31 cellular contexts compared by ENCODE assay signal in the genomic region with DNA sequence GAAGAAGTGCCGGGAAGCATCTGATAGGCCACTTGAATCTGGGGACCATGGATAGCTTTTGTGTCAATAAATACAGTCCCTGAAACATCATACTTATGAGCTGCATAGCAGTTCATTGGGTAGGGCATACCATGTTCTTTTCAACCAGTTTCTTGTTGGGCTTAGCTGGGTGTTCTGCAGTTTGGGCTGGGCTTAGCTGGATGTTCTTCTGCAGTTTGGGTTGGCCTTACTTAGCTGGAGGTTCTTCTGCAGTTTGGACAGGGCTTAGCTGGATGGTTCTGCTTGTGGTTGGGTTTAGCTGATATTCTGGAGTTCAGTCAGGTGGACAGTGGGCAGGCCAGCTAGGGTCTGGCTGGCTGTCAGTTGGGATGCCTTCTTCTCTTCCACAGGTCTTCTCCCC. TPM values are rescaled to one million over a fixed set of nuclear protein-coding genes. Genes with fewer than 3 reads are reported as not detected.
DNase-seq lines count a peak whose midpoint lies in the region; ATAC-seq, FAIRE-seq and TF ChIP-seq lines count a peak whose summit lies in the region.
"Had no signal": no experiment of that assay in that cellular context is flagged by ENCODE, and none has a peak within 500 bp of the region (broad histone marks: within the 10 kb centered on the region; RNA-seq: fewer than 3 reads in every experiment).

No MANE protein-coding gene starts in this region.

- DNase-seq in HepG2 (ENCODE audit: low spot score): no peak
- no peak for DNase-seq in right lobe of liver
- peak; percentile 7 for DNase-seq in islet precursor cell
- peak; percentile 19 for DNase-seq in osteoblast (ENCODE audit: insufficient read length, low spot score, missing footprints)
- no peak for DNase-seq in kidney tubule cell (ENCODE audit: low spot score)
- DNase-seq in kidney: no peak
- DNase-seq: 8988T; ACHN; BE2C; C1 segment of cervical spinal cord; CD4-positive, alpha-beta memory T cell; CD4-positive, CD25-positive, alpha-beta regulatory T cell; CD8-positive, alpha-beta memory T cell; COR-L47; DMS 273 treated with DMSO at 0.1 percent for 48 hours; DMS153; DMS53; DMS79; DND-41; EL; GDM1 had no signal

- FAIRE-seq in HepG2 (lab: Jason Lieb, UNC) (no peak), kidney (lab: Jason Lieb, UNC) (no peak)
- FAIRE-seq: A204.1, GM12878, GM12892, GM18507 had no signal

- H3K27ac ChIP-seq in HepG2 (ENCODE audit: extremely low read length, insufficient read depth, low read length): no peak overlapping the region
- no peak overlapping the region for H3K27ac ChIP-seq in right lobe of liver
- H3K27ac ChIP-seq in osteoblast (ENCODE audit: low read depth, low read length): no peak overlapping the region
- no peak overlapping the region for H3K27ac ChIP-seq in kidney (ENCODE audit: low read depth in 2 of 2, low read length in 2 of 2)
- H3K27ac ChIP-seq: BLaER1 had no signal

- BruUV-seq in HepG2 (replicated peaks; lab: Mats Ljungman, UMichigan): no TSS peak

- intact Hi-C loops in HepG2 (cut with micrococcal nuclease; ENCODE audit: unreplicated experiment): no loop called here
- intact Hi-C loops in right lobe of liver (cut with DNase I): no loop called here
- intact Hi-C loops in kidney (cut with DNase I): no loop called here

- CTCF ChIA-PET in HepG2 (lab: Yijun Ruan, JAX; ENCODE audit: low intra/inter-chr PET ratio, low total read pairs): no interaction called here

- no peak overlapping the region for H3K4me3 ChIP-seq in HepG2 (replicated peaks in 1 of 3; ENCODE audit: insufficient read depth in 1 of 3, low read depth in 2 of 3, low read length in 3 of 3)
- H3K4me3 ChIP-seq in right lobe of liver: no peak overlapping the region
- H3K4me3 ChIP-seq in osteoblast (ENCODE audit: insufficient read depth, low read length): no peak overlapping the region
- H3K4me3 ChIP-seq in kidney (ENCODE audit: low read length in 2 of 2): no peak overlapping the region
- H3K4me3 ChIP-seq: BLaER1, GM12878 had no signal

- TF ChIP-seq CTCF in HepG2 (CRISPR knock-in tag; IDR thresholded peaks at IDR 0.05): no peak
- no peak for TF ChIP-seq CTCF in right lobe of liver (IDR thresholded peaks at IDR 0.05)
- no peak for TF ChIP-seq CTCF in osteoblast (IDR thresholded peaks at IDR 0.05; ENCODE audit: extremely low read depth, low read depth, low read length)
- no peak for TF ChIP-seq CTCF in kidney (IDR thresholded peaks at IDR 0.05; ENCODE audit: borderline replicate concordance, extremely low read depth, insufficient read depth)

- 94% methylated on average over 1 of the region's 1 CpG for WGBS in HepG2 (ENCODE audit: low lambda C conversion rate)
- 88% methylated on average over 1 of the region's 1 CpG for WGBS in right lobe of liver (ENCODE audit: insufficient coverage, low coverage, low lambda C conversion rate, missing lambda C conversion rate)

- H3K4me1 ChIP-seq in HepG2 (ENCODE audit: insufficient read depth, low read length) (no peaks in the 10 kb centered on the region), right lobe of liver (no peaks in the 10 kb centered on the region), osteoblast (ENCODE audit: insufficient read depth, low read length) (no peaks in the 10 kb centered on the region), kidney (ENCODE audit: control insufficient read depth in 1 of 2, insufficient read depth in 1 of 2, low read depth in 1 of 2, low read length in 2 of 2) (no peaks in the 10 kb centered on the region)
- H3K4me1 ChIP-seq: BE2C, BLaER1 had no signal

- H3K36me3 ChIP-seq in HepG2 (replicated peaks in 1 of 2; ENCODE audit: control insufficient read depth in 1 of 2, insufficient read depth in 2 of 2, low read length in 2 of 2): peaks cover 12 to 48% of the 10 kb centered on the region in 2 experiments
- H3K36me3 ChIP-seq in right lobe of liver: peaks cover 0 to 35% (median 5%) of the 10 kb centered on the region in 4 donors
- peaks cover 50% of the 10 kb centered on the region for H3K36me3 ChIP-seq in osteoblast (ENCODE audit: insufficient read depth, low read length)
- peaks cover 17 to 21% of the 10 kb centered on the region in 2 donors for H3K36me3 ChIP-seq in kidney (ENCODE audit: control insufficient read depth in 1 of 2, insufficient read depth in 2 of 2, low read length in 2 of 2)

- no peak for TF ChIP-seq POLR2A in HepG2 (IDR thresholded peaks at IDR 0.05; ENCODE audit: insufficient read depth in 1 of 2, low read depth in 2 of 2, low read length in 2 of 2)
- no peak for TF ChIP-seq POLR2A in right lobe of liver (IDR thresholded peaks at IDR 0.05)

- H3K9ac ChIP-seq in HepG2 (ENCODE audit: insufficient read depth, low read depth, low read length) (no peak overlapping the region), kidney (ENCODE audit: low read length in 2 of 2) (no peak overlapping the region)
- H3K9ac ChIP-seq: BLaER1 had no signal

- ATAC-seq in HepG2 (no peak), right lobe of liver (no peak), HG03442 (IDR thresholded peaks at IDR 0.05; ENCODE audit: unreplicated experiment) (no peak)
- ATAC-seq: GM12878 had no signal

- H2AFZ ChIP-seq in HepG2 (ENCODE audit: low read length) (no peak overlapping the region), osteoblast (ENCODE audit: low read length) (no peak overlapping the region)

- no peak overlapping the region for H3K4me2 ChIP-seq in HepG2 (ENCODE audit: low read depth, low read length)
- no peak overlapping the region for H3K4me2 ChIP-seq in osteoblast (ENCODE audit: insufficient read depth, low read length)
- H3K4me2 ChIP-seq: BLaER1 had no signal

- no peaks in the 10 kb centered on the region for H3K27me3 ChIP-seq in HepG2 (ENCODE audit: control insufficient read depth in 1 of 2, insufficient read depth in 2 of 2, low read length in 2 of 2)
- H3K27me3 ChIP-seq in right lobe of liver: no peaks in the 10 kb centered on the region
- H3K27me3 ChIP-seq in osteoblast (ENCODE audit: insufficient read depth, low read length): no peaks in the 10 kb centered on the region
- H3K27me3 ChIP-seq: BE2C, BLaER1 had no signal

- POLR2A ChIA-PET in HepG2 (lab: Yijun Ruan, JAX): interaction anchor here (0.8 kb wide), 1 partner anchor 14 kb away, joined by 4 read pairs; no protein-coding TSS in a partner anchor

- H3K9me3 ChIP-seq in HepG2 (ENCODE audit: low read length): no peaks in the 10 kb centered on the region
- no peaks in the 10 kb centered on the region for H3K9me3 ChIP-seq in right lobe of liver
- no peaks in the 10 kb centered on the region for H3K9me3 ChIP-seq in osteoblast (ENCODE audit: low read depth, low read length)
- H3K9me3 ChIP-seq in kidney (ENCODE audit: control insufficient read depth in 1 of 2, low read length in 2 of 2): no peaks in the 10 kb centered on the region
- H3K9me3 ChIP-seq: BE2C, BLaER1 had no signal

- TF ChIP-seq EP300 in HepG2 (IDR thresholded peaks at IDR 0.05; ENCODE audit: low read depth in 2 of 2, low read length in 2 of 2) (no peak), HepG2 (CRISPR knock-in tag; IDR thresholded peaks at IDR 0.05; ENCODE audit: borderline replicate concordance) (no peak)

- in situ Hi-C loops in HepG2 (cut with HindIII; ENCODE audit: extremely low pct_ligation_motif_present, low pct_unique_long_range_greater_than_20kb): no loop called here

- no peaks in the 10 kb centered on the region for H3K79me2 ChIP-seq in HepG2 (ENCODE audit: insufficient read depth, low read length)
- no peaks in the 10 kb centered on the region for H3K79me2 ChIP-seq in osteoblast (ENCODE audit: insufficient read depth, low read length)

- no peaks in the 10 kb centered on the region for H4K20me1 ChIP-seq in HepG2 (ENCODE audit: insufficient read depth, low read length)
- no peaks in the 10 kb centered on the region for H4K20me1 ChIP-seq in osteoblast (ENCODE audit: insufficient read depth, low read length)
- H4K20me1 ChIP-seq: BLaER1 had no signal

- TF ChIP-seq RAD21 in HepG2 (CRISPR knock-in tag; IDR thresholded peaks at IDR 0.05): no peak

RNA-seq across cellular contexts. Expression of a gene that starts 52.1 kb away (rescaled TPM):
- total RNA-seq in HepG2 (2016; rRNA removed; fragmentation: Illumina TruSeq; extraction: Trizol) (48.7 and 56.5 TPM in 2 replicates), right lobe of liver (10 to 100 TPM in 3 of 6 experiments, 1 to 10 TPM in 3; 6.2 to 12.0 (median 8.9) TPM), osteoblast (35.5 and 39.5 TPM in 2 replicates), kidney (44.8 TPM)
- total RNA-seq in HepG2 (2016; cell fraction: cytosol; rRNA removed; fragmentation: Illumina TruSeq; extraction: Trizol; ENCODE audit: low read depth): 67.0 and 75.9 TPM in 2 replicates
- 51.5 and 57.1 TPM in 2 replicates for total RNA-seq in HepG2 (2016; cell fraction: insoluble cytoplasmic fraction; rRNA removed; fragmentation: Illumina TruSeq; extraction: Trizol)
- total RNA-seq in HepG2 (2016; cell fraction: membrane; rRNA removed; fragmentation: Illumina TruSeq; extraction: Trizol): 81.3 and 87.0 TPM in 2 replicates
- total RNA-seq in HepG2 (2016; cell fraction: nucleus; rRNA removed; fragmentation: Illumina TruSeq; extraction: Trizol): 28.0 and 34.4 TPM in 2 replicates
- polyA plus RNA-seq in HepG2 (2011; rRNA removed) (41.2 and 43.7 TPM in 2 replicates), kidney (ENCODE audit: insufficient read depth, low read depth, low replicate concordance) (52.9 TPM)
- polyA plus RNA-seq in HepG2 (2011; cell fraction: cytosol; rRNA removed): 42.6 and 51.2 TPM in 2 replicates
- 23.2 and 26.4 TPM in 2 replicates for polyA plus RNA-seq in HepG2 (2011; cell fraction: nucleus; rRNA removed)
- polyA plus RNA-seq in HepG2 (2012): 67.7 and 68.8 TPM in 2 replicates
- polyA plus RNA-seq in HepG2 (2016; cell fraction: cytosol; fragmentation: Illumina TruSeq; extraction: Trizol; ENCODE audit: low read depth): 61.9 and 62.5 TPM in 2 replicates
- 64.0 and 66.9 TPM in 2 replicates for polyA plus RNA-seq in HepG2 (2016; cell fraction: insoluble cytoplasmic fraction; fragmentation: Illumina TruSeq; extraction: Trizol; ENCODE audit: low read depth)
- polyA plus RNA-seq in HepG2 (2016; cell fraction: membrane; fragmentation: Illumina TruSeq; extraction: Trizol; ENCODE audit: low read depth): 79.0 and 84.0 TPM in 2 replicates
- polyA plus RNA-seq in HepG2 (2016; cell fraction: nucleus; fragmentation: Illumina TruSeq; extraction: Trizol; ENCODE audit: insufficient read depth, low read depth): 40.6 and 45.1 TPM in 2 replicates
- 27.8 and 49.9 TPM in 2 replicates for polyA minus RNA-seq in HepG2 (2011; rRNA and poly(A)+ RNA removed; ENCODE audit: low replicate concordance)
- polyA minus RNA-seq in HepG2 (2011; cell fraction: cytosol; rRNA and poly(A)+ RNA removed): 31.9 and 34.4 TPM in 2 replicates
- 43.3 and 57.2 TPM in 2 replicates for polyA minus RNA-seq in HepG2 (2011; cell fraction: nucleus; rRNA and poly(A)+ RNA removed)

RNA-seq across cellular contexts. Expression of a gene that starts 53.1 kb away (rescaled TPM):
- total RNA-seq in HepG2 (2016; rRNA removed; fragmentation: Illumina TruSeq; extraction: Trizol) (0.33 TPM in 1 of 2 replicates, not detected in the other), right lobe of liver (under 1 TPM in 2 of 6 experiments, not detected in 4; 0.25 to 0.95 TPM), osteoblast (not detected in 2 replicates), kidney (not detected)
- 0.26 and 0.40 TPM in 2 replicates for total RNA-seq in HepG2 (2016; cell fraction: cytosol; rRNA removed; fragmentation: Illumina TruSeq; extraction: Trizol; ENCODE audit: low read depth)
- 0.22 TPM in 1 of 2 replicates, not detected in the other for total RNA-seq in HepG2 (2016; cell fraction: insoluble cytoplasmic fraction; rRNA removed; fragmentation: Illumina TruSeq; extraction: Trizol)
- total RNA-seq in HepG2 (2016; cell fraction: membrane; rRNA removed; fragmentation: Illumina TruSeq; extraction: Trizol): 0.45 and 0.59 TPM in 2 replicates
- total RNA-seq in HepG2 (2016; cell fraction: nucleus; rRNA removed; fragmentation: Illumina TruSeq; extraction: Trizol): not detected in 2 replicates
- polyA plus RNA-seq in HepG2 (2011; rRNA removed) (1.3 and 1.9 TPM in 2 replicates), kidney (ENCODE audit: insufficient read depth, low read depth, low replicate concordance) (not detected)
- polyA plus RNA-seq in HepG2 (2011; cell fraction: cytosol; rRNA removed): 1.9 and 2.4 TPM in 2 replicates
- polyA plus RNA-seq in HepG2 (2011; cell fraction: nucleus; rRNA removed): 1.1 and 1.2 TPM in 2 replicates
- polyA plus RNA-seq in HepG2 (2012): 0.51 and 0.78 TPM in 2 replicates
- polyA plus RNA-seq in HepG2 (2016; cell fraction: cytosol; fragmentation: Illumina TruSeq; extraction: Trizol; ENCODE audit: low read depth): 0.21 and 0.24 TPM in 2 replicates
- 0.20 TPM in 1 of 2 replicates, not detected in the other for polyA plus RNA-seq in HepG2 (2016; cell fraction: insoluble cytoplasmic fraction; fragmentation: Illumina TruSeq; extraction: Trizol; ENCODE audit: low read depth)
- 0.30 and 0.48 TPM in 2 replicates for polyA plus RNA-seq in HepG2 (2016; cell fraction: membrane; fragmentation: Illumina TruSeq; extraction: Trizol; ENCODE audit: low read depth)
- 0.51 TPM in 1 of 2 replicates, not detected in the other for polyA plus RNA-seq in HepG2 (2016; cell fraction: nucleus; fragmentation: Illumina TruSeq; extraction: Trizol; ENCODE audit: insufficient read depth, low read depth)
- polyA minus RNA-seq in HepG2 (2011; rRNA and poly(A)+ RNA removed; ENCODE audit: low replicate concordance): 1.2 TPM in 1 of 2 replicates, not detected in the other
- polyA minus RNA-seq in HepG2 (2011; cell fraction: cytosol; rRNA and poly(A)+ RNA removed): 0.59 TPM in 1 of 2 replicates, not detected in the other
- polyA minus RNA-seq in HepG2 (2011; cell fraction: nucleus; rRNA and poly(A)+ RNA removed): 0.37 TPM in 1 of 2 replicates, not detected in the other
- total RNA-seq: A673; CD4-positive, alpha-beta memory T cell; CD4-positive, CD25-positive, alpha-beta regulatory T cell; Daoy; GM12878 had no signal
- polyA plus RNA-seq: AG04450; CD14-positive monocyte; CD4-positive, alpha-beta memory T cell; CD4-positive, CD25-positive, alpha-beta regulatory T cell; CD8-positive, alpha-beta memory T cell; GM12878 had no signal

Comparison
In these comparisons a context has a peak if more than half of its experiments do, and no peak if none do; other contexts are left out.
1. DNase-seq: peak in islet precursor cell (single experiment) and osteoblast (single experiment); none in HepG2 (single experiment), right lobe of liver (0 of 3), kidney tubule cell (single experiment) and kidney (single experiment).